Comparison of ENCODE assay signal across 11 cellular contexts in genomic region chr14:75566321-75566720, GRCh38. TPM values are rescaled to one million over a fixed set of nuclear protein-coding genes. Genes with fewer than 3 reads are reported as not detected.
A peak's percentile ranks its signal among the peaks of the same experiment; 100 is the strongest.
DNase-seq lines count a peak whose midpoint lies in the region; ATAC-seq and TF ChIP-seq lines count a peak whose summit lies in the region.
"Had no signal": no experiment of that assay in that cellular context is flagged by ENCODE, and none has a peak within 500 bp of the region (broad histone marks: within the 10 kb centered on the region; RNA-seq: fewer than 3 reads in every experiment).

No MANE protein-coding gene starts in this region.

- peak; percentile 67 for ATAC-seq in GM19463 (IDR thresholded peaks at IDR 0.05; ENCODE audit: unreplicated experiment)
- ATAC-seq in GM21786 (IDR thresholded peaks at IDR 0.05; ENCODE audit: unreplicated experiment): no peak

- no peak overlapping the region for H3K4me3 ChIP-seq in BE2C (ENCODE audit: low read depth, low read length)
- H3K4me3 ChIP-seq: heart right ventricle had no signal

- H3K36me3 ChIP-seq in BE2C: no peaks in the 10 kb centered on the region
- H3K36me3 ChIP-seq: heart right ventricle had no signal

- H3K27me3 ChIP-seq in BE2C: peaks cover 10% of the 10 kb centered on the region

- no peak for TF ChIP-seq CTCF in BE2C (IDR thresholded peaks at IDR 0.05; ENCODE audit: low read depth, low read length)

- no peaks in the 10 kb centered on the region for H3K36me3 Mint-ChIP-seq in activated naive CD8-positive, alpha-beta T cell

- peak; percentile 66 for DNase-seq in activated CD4-positive, CD25-positive, alpha-beta regulatory T cell treated with anti-CD3 and anti-CD28 coated beads, Interleukin-2, amount 50 U/mL, for 16 hours (ENCODE audit: low read depth, low spot score)
- DNase-seq in stimulated activated CD4-positive, alpha-beta T cell treated with anti-CD3 and anti-CD28 coated beads, Interleukin-2, amount 100 ng/mL, for 48 hours: peak; percentile 64 to 76
- no peak for DNase-seq in middle frontal gyrus (ENCODE audit: extremely low spot score, low spot score)
- DNase-seq in DMS 273 treated with DMSO at 0.1 percent for 48 hours (lab: John Stamatoyannopoulos, UW): no peak
- DNase-seq in BE2C: no peak
- DNase-seq: H7, heart right ventricle, NCI-H146 had no signal

- H3K9me3 ChIP-seq in BE2C: no peaks in the 10 kb centered on the region
- H3K9me3 ChIP-seq: heart right ventricle had no signal

- no peaks in the 10 kb centered on the region for H3K4me1 ChIP-seq in BE2C

- H3K4me1 Mint-ChIP-seq in activated naive CD8-positive, alpha-beta T cell (ENCODE audit: low read depth): peaks cover 56% of the 10 kb centered on the region

- no peaks in the 10 kb centered on the region for H3K27me3 Mint-ChIP-seq in activated naive CD8-positive, alpha-beta T cell

- peak overlapping the region; percentile 74 for H3K4me3 Mint-ChIP-seq in activated naive CD8-positive, alpha-beta T cell

- H3K9me3 Mint-ChIP-seq in activated naive CD8-positive, alpha-beta T cell (ENCODE audit: low read depth): no peaks in the 10 kb centered on the region

- peak overlapping the region; percentile 97 for H3K27ac Mint-ChIP-seq in activated naive CD8-positive, alpha-beta T cell

RNA-seq across cellular contexts. Expression of gene FLVCR2, which starts 12.1 kb away (rescaled TPM):
- polyA plus RNA-seq in BE2C (2012; ENCODE audit: insufficient read depth, insufficient read length, low read depth): 0.57 TPM

RNA-seq across cellular contexts. Expression of gene BATF, which starts 44.1 kb away (rescaled TPM):
- polyA plus RNA-seq in BE2C (2012; ENCODE audit: insufficient read depth, insufficient read length, low read depth): not detected

Comparison
In these comparisons a context has a peak if more than half of its experiments do, and no peak if none do; other contexts are left out.
1. DNase-seq: peak in activated CD4-positive, CD25-positive, alpha-beta regulatory T cell treated with anti-CD3 and anti-CD28 coated beads, Interleukin-2, amount 50 U/mL, for 16 hours (single experiment) and stimulated activated CD4-positive, alpha-beta T cell treated with anti-CD3 and anti-CD28 coated beads, Interleukin-2, amount 100 ng/mL, for 48 hours (2 of 2); none in middle frontal gyrus (single experiment), DMS 273 treated with DMSO at 0.1 percent for 48 hours (single experiment) and BE2C (single experiment).